23 cellular contexts compared by ENCODE assay signal in genomic region chr20:36920334-36920730, GRCh38. TPM values are rescaled to one million over a fixed set of nuclear protein-coding genes. Genes with fewer than 3 reads are reported as not detected.
"Had no signal": no experiment of that assay in that cellular context is flagged by ENCODE, and none has a peak within 500 bp of the region (broad histone marks: within the 10 kb centered on the region; RNA-seq: fewer than 3 reads in every experiment).

No MANE protein-coding gene starts in this region.

- H3K36me3 Mint-ChIP-seq: natural killer cell treated with Interleukin-12 subunit alpha and Interleukin-12 subunit beta and Interleukin-15 and Interleukin-18, amount 100 ng/mL, for 72 hours; WTC11 had no signal

- H3K27me3 Mint-ChIP-seq: activated naive CD8-positive, alpha-beta T cell; memory B cell; natural killer cell treated with Interleukin-12 subunit alpha and Interleukin-12 subunit beta and Interleukin-15 and Interleukin-18, amount 100 ng/mL, for 72 hours had no signal

- H3K4me3 ChIP-seq: heart left ventricle, spleen, tibial nerve had no signal

- ATAC-seq: natural killer cell treated with Interleukin-12 subunit alpha and Interleukin-12 subunit beta and Interleukin-15 and Interleukin-18, amount 100 ng/mL, for 72 hours had no signal

- H3K27me3 ChIP-seq: brain microvascular endothelial cell, foreskin keratinocyte, heart left ventricle, spleen, tibial nerve had no signal

- H3K4me1 ChIP-seq: foreskin keratinocyte, heart left ventricle had no signal

- H3K27ac Mint-ChIP-seq: endodermal cell, memory B cell had no signal

- DNase-seq: activated CD4-positive, alpha-beta T cell treated with anti-CD3 and anti-CD28 coated beads for 1 hour; activated CD4-positive, alpha-beta T cell treated with anti-CD3 and anti-CD28 coated beads, Interleukin-2, amount 50 U/mL, for 4 hours; amniotic stem cell; endodermal cell; heart left ventricle; kidney; left colon; right cardiac atrium; spleen; stimulated activated naive CD4-positive, alpha-beta T cell treated with Interleukin-2 at 50 U/mL for 16 hours had no signal

- H3K4me3 Mint-ChIP-seq: activated naive CD8-positive, alpha-beta T cell; endodermal cell; immature natural killer cell; memory B cell; natural killer cell treated with Interleukin-12 subunit alpha and Interleukin-12 subunit beta and Interleukin-15 and Interleukin-18, amount 100 ng/mL, for 72 hours; WTC11 had no signal

- H3K9me3 Mint-ChIP-seq: activated T-helper 2 cell treated with anti-CD3 and anti-CD28 coated beads, Interferon-gamma antibody, Interleukin-2, Interleukin-4, amounts not matched to agents 10 μg/mL and 5 μg/mL and 100 μg/mL, durations not matched to agents 14 hours and 24 hours and 36 hours; endodermal cell; immature natural killer cell; memory B cell; natural killer cell treated with Interleukin-12 subunit alpha and Interleukin-12 subunit beta and Interleukin-15 and Interleukin-18, amount 100 ng/mL, for 72 hours; WTC11 had no signal

- H3K27ac ChIP-seq: brain microvascular endothelial cell, foreskin keratinocyte had no signal

- H3K9me3 ChIP-seq: heart left ventricle, spleen, tibial nerve had no signal

- H3K36me3 ChIP-seq: brain microvascular endothelial cell had no signal

RNA-seq across cellular contexts. Expression of gene TLDC2, which starts 44.4 kb away (rescaled TPM):
- total RNA-seq: activated T-helper 2 cell treated with anti-CD3 and anti-CD28 coated beads, Interferon-gamma antibody, Interleukin-2, Interleukin-4, amounts not matched to agents 10 μg/mL and 5 μg/mL and 100 μg/mL, durations not matched to agents 14 hours and 24 hours and 36 hours; astrocyte; foreskin keratinocyte; heart left ventricle; osteoblast; right cardiac atrium; spleen; T-helper 1 cell treated with Interleukin-12 subunit alpha and Interleukin-12 subunit beta and Interleukin-4 antibody, amounts not matched to agents 30 ng/mL and 1 ng/mL, for 36 hours; temporal lobe; tibial nerve had no signal
